20 cellular contexts compared by ENCODE assay signal in genomic region chr1:236455242-236455641, GRCh38.
A peak's percentile ranks its signal among the peaks of the same experiment; 100 is the strongest.
DNase-seq lines count a peak whose midpoint lies in the region; ATAC-seq and TF ChIP-seq lines count a peak whose summit lies in the region.
"Had no signal": no experiment of that assay in that cellular context is flagged by ENCODE, and none has a peak within 500 bp of the region (broad histone marks: within the 10 kb centered on the region; RNA-seq: fewer than 3 reads in every experiment).

No MANE protein-coding gene starts in this region.

- no peaks in the 10 kb centered on the region for H3K9me3 ChIP-seq in Panc1 (ENCODE audit: control insufficient read depth, insufficient read depth, low read depth, low read length)
- no peaks in the 10 kb centered on the region for H3K9me3 ChIP-seq in ascending aorta
- H3K9me3 ChIP-seq: BLaER1 had no signal

- no peaks in the 10 kb centered on the region for H3K27me3 ChIP-seq in Panc1 (ENCODE audit: control insufficient read depth, insufficient read depth, low read length)
- no peaks in the 10 kb centered on the region for H3K27me3 ChIP-seq in foreskin keratinocyte
- no peaks in the 10 kb centered on the region for H3K27me3 ChIP-seq in ascending aorta
- H3K27me3 ChIP-seq: BLaER1 had no signal

- DNase-seq in NOMO-1 treated with DMSO at 0.1 percent for 48 hours (lab: John Stamatoyannopoulos, UW; ENCODE audit: unreplicated experiment): peak; percentile 18
- DNase-seq in NOMO-1 treated with dmso at 0.1 percent for 144 hours (lab: John Stamatoyannopoulos, UW; ENCODE audit: unreplicated experiment): no peak
- DNase-seq in Panc1 (ENCODE audit: low read depth, low spot score): no peak
- peak; percentile 88 to 95 for DNase-seq in foreskin keratinocyte
- DNase-seq in renal cortical epithelial cell (ENCODE audit: low read depth): peak; percentile 33
- no peak for DNase-seq in ascending aorta (ENCODE audit: low spot score in 2 of 2)
- no peak for DNase-seq in glutamatergic neuron
- DNase-seq: 8988T; DMS53; GM23248; NCI-H1092; NCI-H2107; NCI-H226; NCI-H526; NK-92 treated with Interleukin-12 subunit alpha and Interleukin-12 subunit beta, amount 100 ng/mL, for 24 hours; SHP77 treated with DMSO at 0.1 percent for 48 hours had no signal

- no peak overlapping the region for H3K4me3 Mint-ChIP-seq in glutamatergic neuron (ENCODE audit: unreplicated experiment)
- H3K4me3 Mint-ChIP-seq: IgD-negative memory B cell had no signal

- POLR2A ChIA-PET in Panc1 (lab: Charles Lee): interaction anchor here (0.6 kb wide), 1 partner anchor 45 kb away, joined by 5 read pairs; no protein-coding TSS in a partner anchor

- TF ChIP-seq CTCF in Panc1 (IDR thresholded peaks at IDR 0.05) (no peak), foreskin keratinocyte (conservative IDR thresholded peaks at IDR 0.05) (no peak), ascending aorta (IDR thresholded peaks at IDR 0.05) (no peak), glutamatergic neuron (IDR thresholded peaks at IDR 0.05; ENCODE audit: partially characterized antibody, unreplicated experiment) (no peak)

- in situ Hi-C loops in Panc1 (cut with HindIII; ENCODE audit: low pct_unique_long_range_greater_than_20kb, low sequenced_read_pairs): no loop called here

- H3K36me3 Mint-ChIP-seq in glutamatergic neuron (ENCODE audit: unreplicated experiment): no peaks in the 10 kb centered on the region

- H3K4me3 ChIP-seq in Panc1 (ENCODE audit: low read depth in 2 of 2, low read length in 2 of 2) (no peak overlapping the region), ascending aorta (no peak overlapping the region)
- H3K4me3 ChIP-seq: BLaER1, GM23248 had no signal

- intact Hi-C loops in Panc1 (cut with micrococcal nuclease; ENCODE audit: unreplicated experiment) (no loop called here), ascending aorta (cut with DNase I) (no loop called here)

- H3K4me1 Mint-ChIP-seq in glutamatergic neuron (ENCODE audit: low read depth, unreplicated experiment): no peaks in the 10 kb centered on the region

- H3K36me3 ChIP-seq in Panc1 (ENCODE audit: control insufficient read depth, insufficient read depth, low read length) (no peaks in the 10 kb centered on the region), ascending aorta (no peaks in the 10 kb centered on the region)
- H3K36me3 ChIP-seq: BLaER1 had no signal

- no peak overlapping the region for H3K27ac Mint-ChIP-seq in glutamatergic neuron (ENCODE audit: unreplicated experiment)
- H3K27ac Mint-ChIP-seq: IgD-negative memory B cell had no signal

- ATAC-seq in Panc1: no peak
- peak; percentile 73 for ATAC-seq in foreskin keratinocyte
- ATAC-seq in GM18861 (IDR thresholded peaks at IDR 0.05; ENCODE audit: unreplicated experiment): no peak
- ATAC-seq: HCT116 had no signal

- 0 out of 2 replicates have a peak overlapping the region, but pooled peaks have one; percentile 40 for H3K27ac ChIP-seq in Panc1 (ENCODE audit: low read length)
- no peak overlapping the region for H3K27ac ChIP-seq in foreskin keratinocyte
- H3K27ac ChIP-seq in ascending aorta: no peak overlapping the region
- H3K27ac ChIP-seq: BLaER1, GM23248 had no signal

- no peaks in the 10 kb centered on the region; the same call in 1 of the 2 replicates for H3K4me1 ChIP-seq in Panc1 (ENCODE audit: control insufficient read depth, insufficient read depth, low read length)
- H3K4me1 ChIP-seq in foreskin keratinocyte: peaks cover 3% of the 10 kb centered on the region
- H3K4me1 ChIP-seq in ascending aorta: no peaks in the 10 kb centered on the region
- H3K4me1 ChIP-seq: BLaER1 had no signal

- H3K9me3 Mint-ChIP-seq in glutamatergic neuron (ENCODE audit: unreplicated experiment): no peaks in the 10 kb centered on the region

- H3K27me3 Mint-ChIP-seq in glutamatergic neuron (ENCODE audit: unreplicated experiment): peaks cover 3% of the 10 kb centered on the region

- no TSS peak for BruUV-seq in Panc1 (replicated peaks; lab: Mats Ljungman, UMichigan)

- CTCF ChIA-PET in Panc1 (lab: Charles Lee): interaction anchor here (0.7 kb wide), 1 partner anchor 113 kb away, joined by 4 read pairs; no protein-coding TSS in a partner anchor

Comparison
In these comparisons a context has a peak if more than half of its experiments do, and no peak if none do; other contexts are left out.
1. DNase-seq: peak in NOMO-1 treated with DMSO at 0.1 percent for 48 hours (single experiment), foreskin keratinocyte (2 of 2) and renal cortical epithelial cell (single experiment); none in NOMO-1 treated with dmso at 0.1 percent for 144 hours (single experiment), Panc1 (single experiment), ascending aorta (0 of 2) and glutamatergic neuron (single experiment).